Comparison of ENCODE assay signal across 11 cellular contexts in the genomic region with DNA sequence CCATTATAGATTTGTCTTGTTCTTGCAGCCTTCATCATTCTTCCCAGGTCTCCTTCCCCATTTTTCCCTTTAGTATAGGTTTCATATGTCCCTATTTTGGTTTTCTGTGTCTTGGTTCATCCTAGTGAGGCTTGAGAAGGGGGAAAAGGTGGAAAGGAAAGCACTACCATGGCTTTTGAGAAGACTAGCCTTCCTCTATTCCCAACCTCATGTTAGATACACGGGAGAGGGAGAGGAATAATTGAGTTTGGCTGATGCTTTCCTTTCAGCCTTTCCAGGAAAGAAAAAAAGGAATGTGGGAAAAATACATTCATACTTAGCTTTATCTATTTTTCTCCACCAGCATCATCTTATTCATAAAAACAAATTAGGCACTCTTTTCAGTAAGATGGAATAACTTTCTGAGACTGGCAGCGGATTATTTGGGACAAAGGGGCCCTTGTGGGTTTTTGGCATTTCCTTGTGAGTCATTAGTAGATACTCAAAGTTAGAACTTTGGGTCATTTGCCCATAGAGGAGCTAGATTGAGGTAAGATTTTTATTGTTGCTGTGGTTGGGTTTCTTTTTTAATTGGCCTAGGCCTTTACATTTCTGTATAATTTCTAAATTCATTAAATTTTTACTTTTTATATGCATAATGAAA. TPM values are rescaled to one million over a fixed set of nuclear protein-coding genes. Genes with fewer than 3 reads are reported as not detected.
DNase-seq lines count a peak whose midpoint lies in the region; ATAC-seq and TF ChIP-seq lines count a peak whose summit lies in the region.
"Had no signal": no experiment of that assay in that cellular context is flagged by ENCODE, and none has a peak within 500 bp of the region (broad histone marks: within the 10 kb centered on the region; RNA-seq: fewer than 3 reads in every experiment).

No MANE protein-coding gene starts in this region.

- H3K4me1 Mint-ChIP-seq in effector memory CD8-positive, alpha-beta T cell (ENCODE audit: low read depth in 2 of 2) = peaks cover 11 to 47% of the 10 kb centered on the region in 2 donors

- H3K27ac Mint-ChIP-seq in effector memory CD8-positive, alpha-beta T cell = peak overlapping the region; percentile 8 to 76

- H3K36me3 ChIP-seq in SJSA1 (peaks cover 90% of the 10 kb centered on the region), rectal smooth muscle tissue (ENCODE audit: control insufficient read depth, insufficient read depth, low read length) (peaks cover 15% of the 10 kb centered on the region), suprapubic skin (peaks cover 78% of the 10 kb centered on the region)

- H3K9me3 Mint-ChIP-seq in effector memory CD8-positive, alpha-beta T cell = no peaks in the 10 kb centered on the region

- H3K27me3 ChIP-seq in SJSA1 (replicated peaks) (no peaks in the 10 kb centered on the region), rectal smooth muscle tissue (ENCODE audit: control insufficient read depth, insufficient read depth, low read length) (no peaks in the 10 kb centered on the region), suprapubic skin (no peaks in the 10 kb centered on the region)
- H3K27me3 ChIP-seq: right atrium auricular region had no signal

- H3K9ac ChIP-seq in rectal smooth muscle tissue (ENCODE audit: low read length) = no peak overlapping the region

- H3K4me3 ChIP-seq in SJSA1 = no peak overlapping the region
- H3K4me3 ChIP-seq in rectal smooth muscle tissue (ENCODE audit: low read length) = no peak overlapping the region
- H3K4me3 ChIP-seq in suprapubic skin = no peak overlapping the region
- H3K4me3 ChIP-seq: right atrium auricular region had no signal

- peaks cover 69% of the 10 kb centered on the region for H3K36me3 Mint-ChIP-seq in effector memory CD8-positive, alpha-beta T cell (ENCODE audit: insufficient read depth)

- no peak overlapping the region for H3K4me3 Mint-ChIP-seq in effector memory CD8-positive, alpha-beta T cell

- DNase-seq in GM04504 (ENCODE audit: low read depth) (peak; percentile 40), SJSA1 (ENCODE audit: low read depth in 1 of 2, low spot score in 2 of 2) (peak; percentile 48 to 68), suprapubic skin (ENCODE audit: low spot score in 2 of 2) (no peak), NCI-H1436 (lab: John Stamatoyannopoulos, UW) (no peak)
- no peak for DNase-seq in effector memory CD8-positive, alpha-beta T cell
- DNase-seq: activated CD4-positive, CD25-positive, alpha-beta regulatory T cell treated with anti-CD3 and anti-CD28 coated beads, Interleukin-2, amount 50 U/mL, for 72 hours; NCI-H526; stimulated activated naive CD4-positive, alpha-beta T cell had no signal

- no peak for TF ChIP-seq POLR2A in suprapubic skin (IDR thresholded peaks at IDR 0.05)

- H3K27ac ChIP-seq in SJSA1 = peak overlapping the region; percentile 47
- peak overlapping the region; percentile 48 for H3K27ac ChIP-seq in rectal smooth muscle tissue (ENCODE audit: low read depth, low read length)
- H3K27ac ChIP-seq in suprapubic skin = no peak overlapping the region
- H3K27ac ChIP-seq: right atrium auricular region had no signal

- no peaks in the 10 kb centered on the region for H3K9me3 ChIP-seq in SJSA1 (replicated peaks)
- no peaks in the 10 kb centered on the region for H3K9me3 ChIP-seq in suprapubic skin
- H3K9me3 ChIP-seq: right atrium auricular region had no signal

- WGBS in suprapubic skin = 33% methylated on average over 2 of the region's 2 CpGs

- peaks cover 43% of the 10 kb centered on the region for H3K4me1 ChIP-seq in SJSA1 (replicated peaks)
- H3K4me1 ChIP-seq in rectal smooth muscle tissue (ENCODE audit: control insufficient read depth, insufficient read depth, low read length) = no peaks in the 10 kb centered on the region
- H3K4me1 ChIP-seq in suprapubic skin = peaks cover 11% of the 10 kb centered on the region

- no peak for ATAC-seq in effector memory CD8-positive, alpha-beta T cell (replicated peaks)
- ATAC-seq in HG03045 (IDR thresholded peaks at IDR 0.05; ENCODE audit: unreplicated experiment) = no peak

- TF ChIP-seq EP300 in suprapubic skin (IDR thresholded peaks at IDR 0.05) = no peak

- no peak for TF ChIP-seq CTCF in suprapubic skin (IDR thresholded peaks at IDR 0.05)

- H3K27me3 Mint-ChIP-seq in effector memory CD8-positive, alpha-beta T cell = no peaks in the 10 kb centered on the region

RNA-seq across cellular contexts. Expression of a gene that starts 23.8 kb away (rescaled TPM):
- 126 and 193 TPM in 2 replicates for total RNA-seq in SJSA1 (2014; rRNA removed; shearing (Covaris generic))
- total RNA-seq in suprapubic skin = 100 to 1,000 TPM; 109 to 137 (median 117) TPM

RNA-seq across cellular contexts. Expression of a gene that starts 30.1 kb away (rescaled TPM):
- 27.5 and 36.4 TPM in 2 replicates for total RNA-seq in SJSA1 (2014; rRNA removed; shearing (Covaris generic))
- total RNA-seq in suprapubic skin = 10 to 100 TPM; 41.2 to 59.8 (median 48.2) TPM

Comparison
In these comparisons a context has a peak if more than half of its experiments do, and no peak if none do; other contexts are left out.
1. DNase-seq: peak in GM04504 (single experiment) and SJSA1 (2 of 2); none in effector memory CD8-positive, alpha-beta T cell (0 of 3), suprapubic skin (0 of 2) and NCI-H1436 (single experiment).